Comparison of ENCODE assay signal across 19 cellular contexts in the genomic region with DNA sequence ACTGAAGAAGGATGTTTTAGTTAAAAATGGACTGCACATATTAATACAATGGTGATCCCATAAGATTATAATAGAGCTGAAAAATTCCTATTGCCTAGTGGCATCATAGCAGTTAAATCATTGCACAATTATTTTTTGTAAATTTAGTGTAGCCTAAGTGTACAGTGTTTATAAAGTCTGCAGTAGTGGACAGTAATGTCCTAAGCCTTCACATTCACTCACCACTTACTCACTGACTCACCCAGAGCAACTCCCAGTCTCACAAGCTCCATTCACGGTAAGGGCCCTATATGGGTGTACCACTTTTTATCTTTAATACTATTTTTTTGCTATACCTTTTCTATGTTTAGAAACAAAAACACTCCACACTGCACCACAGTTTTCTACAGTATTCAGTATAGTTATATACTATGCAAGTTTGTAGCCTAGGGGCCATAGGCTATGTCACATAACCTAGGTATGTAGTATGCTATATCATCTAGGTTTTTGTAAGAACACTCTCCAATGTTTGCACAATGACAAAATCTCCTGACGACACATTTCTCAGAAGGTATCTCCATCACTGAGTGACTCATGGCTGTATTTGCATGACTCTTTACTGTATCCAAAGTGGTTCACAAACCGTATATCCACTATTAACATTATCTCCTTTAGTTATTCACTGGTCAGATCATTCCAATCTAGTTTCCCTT.
DNase-seq lines count a peak whose midpoint lies in the region; ATAC-seq, FAIRE-seq and TF ChIP-seq lines count a peak whose summit lies in the region.
"Had no signal": no experiment of that assay in that cellular context is flagged by ENCODE, and none has a peak within 500 bp of the region (broad histone marks: within the 10 kb centered on the region; RNA-seq: fewer than 3 reads in every experiment).

No MANE protein-coding gene starts in this region.

- DNase-seq in EH (ENCODE audit: low read depth): peak; percentile 53
- DNase-seq in M059J (ENCODE audit: low read depth): peak; percentile 31
- peak; percentile 99 for DNase-seq in bronchial epithelial cell (ENCODE audit: low read depth)
- no peak for DNase-seq in naive thymus-derived CD4-positive, alpha-beta T cell
- no peak for DNase-seq in SW 1271 (lab: John Stamatoyannopoulos, UW)
- DNase-seq in MV-4-11 (lab: John Stamatoyannopoulos, UW): no peak
- no peak for DNase-seq in NCI-H2081 (lab: John Stamatoyannopoulos, UW)
- no peak for DNase-seq in GM20000 (ENCODE audit: low spot score)
- DNase-seq: activated gamma-delta T cell treated with Interleukin-2 at 50 U/mL for 16 hours; DMS79 treated with DMSO at 0.1 percent for 48 hours; effector memory CD4-positive, alpha-beta T cell; H7; NCI-H146; NCI-H510A treated with DMSO at 0.1 percent for 48 hours; OCI-M1; WERI-Rb-1 had no signal

- peaks cover 0 to 8% (median 2%) of the 10 kb centered on the region in 11 donors for H3K9me3 Mint-ChIP-seq in naive thymus-derived CD4-positive, alpha-beta T cell

- no peak overlapping the region for H3K4me3 Mint-ChIP-seq in naive thymus-derived CD4-positive, alpha-beta T cell
- H3K4me3 Mint-ChIP-seq: brain had no signal

- CTCF ChIA-PET in naive thymus-derived CD4-positive, alpha-beta T cell (lab: Charles Lee): interaction anchor here (0.6 kb wide), 1 partner anchor 123 kb away, joined by 3 read pairs; no protein-coding TSS in a partner anchor

- H3K4me1 Mint-ChIP-seq in naive thymus-derived CD4-positive, alpha-beta T cell: peaks cover 6 to 22% (median 17%) of the 10 kb centered on the region in 7 donors
- H3K4me1 Mint-ChIP-seq: brain had no signal

- TF ChIP-seq CTCF in bronchial epithelial cell (IDR thresholded peaks at IDR 0.05; ENCODE audit: insufficient read depth, low read length, severe bottlenecking): no peak
- no peak for TF ChIP-seq CTCF in GM20000 (IDR thresholded peaks at IDR 0.05; ENCODE audit: extremely low read depth, missing control alignments)

- POLR2A ChIA-PET in naive thymus-derived CD4-positive, alpha-beta T cell (lab: Charles Lee): no interaction called here

- no peaks in the 10 kb centered on the region for H3K9me3 ChIP-seq in naive thymus-derived CD4-positive, alpha-beta T cell (ENCODE audit: control insufficient read depth in 2 of 3, low read length in 3 of 3)
- H3K9me3 ChIP-seq: BLaER1 treated with 17β-estradiol and CSF1 and Interleukin-3, amounts not matched to agents 10 nM and 100 nM; gastroesophageal sphincter had no signal

- no peak overlapping the region for H3K27ac ChIP-seq in naive thymus-derived CD4-positive, alpha-beta T cell (ENCODE audit: low read depth, low read length)
- H3K27ac ChIP-seq: BLaER1 treated with 17β-estradiol and CSF1 and Interleukin-3, amounts not matched to agents 10 nM and 100 nM; gastroesophageal sphincter; WERI-Rb-1 had no signal

- no peak overlapping the region for H3K4me3 ChIP-seq in bronchial epithelial cell (ENCODE audit: low read depth, low read length)
- no peak overlapping the region for H3K4me3 ChIP-seq in naive thymus-derived CD4-positive, alpha-beta T cell (ENCODE audit: low read length)
- H3K4me3 ChIP-seq: BLaER1 treated with 17β-estradiol and CSF1 and Interleukin-3, amounts not matched to agents 10 nM and 100 nM; gastroesophageal sphincter had no signal

- no peaks in the 10 kb centered on the region for H3K36me3 ChIP-seq in bronchial epithelial cell (ENCODE audit: control insufficient read depth, insufficient read depth, low read length)
- no peaks in the 10 kb centered on the region for H3K36me3 ChIP-seq in naive thymus-derived CD4-positive, alpha-beta T cell (ENCODE audit: control insufficient read depth in 2 of 3, insufficient read depth in 3 of 3, low read length in 3 of 3)
- H3K36me3 ChIP-seq: BLaER1 treated with 17β-estradiol and CSF1 and Interleukin-3, amounts not matched to agents 10 nM and 100 nM; gastroesophageal sphincter; WERI-Rb-1 had no signal

- intact Hi-C loops in naive thymus-derived CD4-positive, alpha-beta T cell (cut with micrococcal nuclease): loop anchor here in 1 of 2 donors (10.0 kb wide), 1 partner anchor 107 kb away; no protein-coding TSS in a partner anchor

- peaks cover 0 to 4% (median 0%) of the 10 kb centered on the region in 5 donors for H3K36me3 Mint-ChIP-seq in naive thymus-derived CD4-positive, alpha-beta T cell
- H3K36me3 Mint-ChIP-seq: brain had no signal

- no peak overlapping the region for H3K27ac Mint-ChIP-seq in naive thymus-derived CD4-positive, alpha-beta T cell
- H3K27ac Mint-ChIP-seq: brain had no signal

- peak; percentile 41 for ATAC-seq in naive thymus-derived CD4-positive, alpha-beta T cell
- ATAC-seq: gastroesophageal sphincter had no signal

- peaks cover 0 to 12% of the 10 kb centered on the region in 2 donors for H3K4me1 ChIP-seq in naive thymus-derived CD4-positive, alpha-beta T cell (ENCODE audit: control insufficient read depth in 2 of 2, insufficient read depth in 2 of 2, low read length in 2 of 2)
- H3K4me1 ChIP-seq: gastroesophageal sphincter had no signal

- no peaks in the 10 kb centered on the region for H3K27me3 ChIP-seq in bronchial epithelial cell (ENCODE audit: control insufficient read depth, insufficient read depth, low read length)
- H3K27me3 ChIP-seq in naive thymus-derived CD4-positive, alpha-beta T cell (ENCODE audit: control insufficient read depth in 2 of 2, insufficient read depth in 2 of 2, low read length in 2 of 2): no peaks in the 10 kb centered on the region
- H3K27me3 ChIP-seq: BLaER1 treated with 17β-estradiol and CSF1 and Interleukin-3, amounts not matched to agents 10 nM and 100 nM; gastroesophageal sphincter had no signal

- peaks cover 0 to 4% (median 0%) of the 10 kb centered on the region in 5 donors for H3K27me3 Mint-ChIP-seq in naive thymus-derived CD4-positive, alpha-beta T cell
- H3K27me3 Mint-ChIP-seq: brain had no signal

- peak; percentile 13 for FAIRE-seq in bronchial epithelial cell (lab: Jason Lieb, UNC)

Comparison
In these comparisons a context has a peak if more than half of its experiments do, and no peak if none do; other contexts are left out.
1. DNase-seq: peak in EH (single experiment), M059J (single experiment) and bronchial epithelial cell (single experiment); none in naive thymus-derived CD4-positive, alpha-beta T cell (0 of 9), SW 1271 (0 of 2), MV-4-11 (single experiment), NCI-H2081 (0 of 2) and GM20000 (single experiment).